Comparison of ENCODE assay signal across 9 cellular contexts in genomic region chr15:72670656-72671352, GRCh38. TPM values are rescaled to one million over a fixed set of nuclear protein-coding genes. Genes with fewer than 3 reads are reported as not detected.
A peak's percentile ranks its signal among the peaks of the same experiment; 100 is the strongest.
DNase-seq lines count a peak whose midpoint lies in the region; ATAC-seq and FAIRE-seq lines count a peak whose summit lies in the region.
"Not testable (repeated sequence)": the region's sequence is repeated elsewhere in the genome, so short reads cannot be mapped to it uniquely, and the experiment has no call there.
"Had no signal": no experiment of that assay in that cellular context is flagged by ENCODE, and none has a peak within 500 bp of the region (broad histone marks: within the 10 kb centered on the region; RNA-seq: fewer than 3 reads in every experiment).

No MANE protein-coding gene starts in this region.

- not testable (repeated sequence) for H3K27me3 Mint-ChIP-seq in activated CD4-positive, alpha-beta T cell treated with anti-CD3 and anti-CD28 coated beads for 36 hours

- H3K4me1 ChIP-seq in HUES64 (ENCODE audit: insufficient read depth, low read length) = peaks cover 11% of the 10 kb centered on the region
- H3K4me1 ChIP-seq in subcutaneous abdominal adipose tissue (ENCODE audit: control insufficient read depth in 5 of 5, insufficient read depth in 5 of 5, low read length in 5 of 5) = not testable (repeated sequence)

- not testable (repeated sequence) for H3K9ac ChIP-seq in HUES64 (ENCODE audit: low read depth, low read length); subcutaneous abdominal adipose tissue (ENCODE audit: low read length in 5 of 5)

- FAIRE-seq in G401.6 (lab: Jason Lieb, UNC) = peak; percentile 78

- not testable (repeated sequence) for H3K36me3 ChIP-seq in HUES64 (ENCODE audit: insufficient read depth, low read length); subcutaneous abdominal adipose tissue (ENCODE audit: control insufficient read depth in 5 of 5, insufficient read depth in 5 of 5, low read length in 5 of 5)

- not testable (repeated sequence) for H3K36me3 Mint-ChIP-seq in activated CD4-positive, alpha-beta T cell treated with anti-CD3 and anti-CD28 coated beads for 36 hours (ENCODE audit: low read depth)

- CTCF ChIA-PET in activated CD4-positive, alpha-beta T cell treated with anti-CD3 and anti-CD28 coated beads for 36 hours (lab: Charles Lee) = interaction anchor here (0.6 to 2.4 kb wide), 23 partner anchors 10 to 444 kb away, joined by 3 to 22 read pairs (median 3); partner anchors contain the start of genes BBS4 and HIGD2B

- POLR2A ChIA-PET in activated CD4-positive, alpha-beta T cell treated with anti-CD3 and anti-CD28 coated beads for 36 hours (lab: Charles Lee) = not testable (repeated sequence)

- not testable (repeated sequence) for H3K27me3 ChIP-seq in HUES64 (ENCODE audit: insufficient read depth, low read length); subcutaneous abdominal adipose tissue (ENCODE audit: control insufficient read depth in 5 of 5, insufficient read depth in 4 of 5, low read length in 5 of 5)

- peak overlapping the region; percentile 32 for H3K4me3 Mint-ChIP-seq in activated CD4-positive, alpha-beta T cell treated with anti-CD3 and anti-CD28 coated beads for 36 hours

- ATAC-seq in GM21737 (IDR thresholded peaks at IDR 0.05; ENCODE audit: unreplicated experiment) = peak; percentile 81
- ATAC-seq in activated CD4-positive, alpha-beta T cell treated with anti-CD3 and anti-CD28 coated beads for 36 hours = peak; percentile 96

- WGBS in HUES64 = 7% methylated on average over 8 of the region's 8 CpGs

- H3K9me3 ChIP-seq in HUES64 (ENCODE audit: insufficient read depth, low read depth, low read length); subcutaneous abdominal adipose tissue (ENCODE audit: control insufficient read depth in 5 of 5, low read length in 5 of 5): not testable (repeated sequence)

- peak overlapping the region; percentile 53; the same call in 1 of the 2 replicates for H3K27ac ChIP-seq in HUES64 (ENCODE audit: low read depth, low read length)
- not testable (repeated sequence) for H3K27ac ChIP-seq in subcutaneous abdominal adipose tissue (ENCODE audit: low read depth, low read length)

- H3K9me3 Mint-ChIP-seq in activated CD4-positive, alpha-beta T cell treated with anti-CD3 and anti-CD28 coated beads for 36 hours (ENCODE audit: low read depth) = not testable (repeated sequence)

- intact Hi-C loops in activated CD4-positive, alpha-beta T cell treated with anti-CD3 and anti-CD28 coated beads for 36 hours (cut with DNase I, micrococcal nuclease) = loop anchor here (1.0 to 5.0 kb wide), 2 partner anchors 69 to 71 kb away; no protein-coding TSS in a partner anchor
- intact Hi-C loops in posterior cingulate gyrus (cut with DNase I) = not testable (repeated sequence)

- peak; percentile 84 for DNase-seq in activated CD4-positive, alpha-beta T cell treated with anti-CD3 and anti-CD28 coated beads for 36 hours
- DNase-seq in T47D (ENCODE audit: low read depth in 1 of 2, low spot score in 1 of 2) (peak; percentile 38 to 82), iPS DF 19.7 (ENCODE audit: low read depth, low spot score) (peak; percentile 65), posterior cingulate gyrus (peak in 8 of 10 donors; percentile 24 to 91 (median 62))

- in situ Hi-C loops in T47D (cut with HindIII; ENCODE audit: low pct_unique_long_range_greater_than_20kb, low sequenced_read_pairs) = not testable (repeated sequence)

- H3K4me3 ChIP-seq in HUES64 (ENCODE audit: low read length) (peak overlapping the region; percentile 38), subcutaneous abdominal adipose tissue (ENCODE audit: low read depth in 1 of 5, low read length in 5 of 5) (peak overlapping the region; percentile 41 to 59 (median 57))

- H3K4me1 Mint-ChIP-seq in activated CD4-positive, alpha-beta T cell treated with anti-CD3 and anti-CD28 coated beads for 36 hours = not testable (repeated sequence)

- not testable (repeated sequence) for H3K27ac Mint-ChIP-seq in activated CD4-positive, alpha-beta T cell treated with anti-CD3 and anti-CD28 coated beads for 36 hours

RNA-seq across cellular contexts. Expression of gene HIGD2B, which starts 15.2 kb away (rescaled TPM):
- polyA plus RNA-seq in HUES64 (2013, experiment 1 of 2) = not detected
- not detected for polyA plus RNA-seq in HUES64 (2013, experiment 2 of 2)
- not detected for total RNA-seq in activated CD4-positive, alpha-beta T cell treated with anti-CD3 and anti-CD28 coated beads for 36 hours
- total RNA-seq: mesenteric fat pad had no signal

RNA-seq across cellular contexts. Expression of gene BBS4, which starts 15.2 kb away (rescaled TPM):
- polyA plus RNA-seq in HUES64 (2013, experiment 1 of 2) = 28.7 TPM
- polyA plus RNA-seq in HUES64 (2013, experiment 2 of 2) = 31.1 TPM
- 10 to 100 TPM; 13.7 to 14.9 TPM for total RNA-seq in activated CD4-positive, alpha-beta T cell treated with anti-CD3 and anti-CD28 coated beads for 36 hours

RNA-seq across cellular contexts. Expression of gene GOLGA6B, which starts 16.3 kb away (rescaled TPM):
- polyA plus RNA-seq in HUES64 (2013, experiment 1 of 2) = 0.10 TPM
- polyA plus RNA-seq in HUES64 (2013, experiment 2 of 2) = 0.32 TPM
- total RNA-seq in activated CD4-positive, alpha-beta T cell treated with anti-CD3 and anti-CD28 coated beads for 36 hours = not detected
- total RNA-seq: mesenteric fat pad had no signal
